8 cellular contexts compared by ENCODE assay signal in the genomic region with DNA sequence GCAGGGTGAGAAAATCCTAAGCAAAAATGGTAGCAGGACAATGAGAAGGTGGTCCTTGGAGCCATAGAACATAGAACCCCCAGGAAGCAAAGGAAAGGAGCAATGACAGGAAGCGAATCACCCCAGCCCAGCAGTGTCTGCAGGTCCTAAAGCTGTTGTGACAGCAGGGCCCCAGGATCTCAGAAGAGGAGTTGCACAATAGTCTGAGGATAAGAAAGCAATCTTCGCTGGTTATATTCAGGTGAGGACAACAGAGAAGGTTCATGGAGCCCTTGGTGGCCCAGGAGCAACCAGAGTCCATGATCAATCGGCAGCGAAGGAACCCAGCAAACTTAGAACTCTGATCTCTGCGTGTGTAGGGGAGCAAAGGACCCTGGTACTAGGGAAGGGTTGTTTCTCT.
"Had no signal": no experiment of that assay in that cellular context is flagged by ENCODE, and none has a peak within 500 bp of the region (broad histone marks: within the 10 kb centered on the region; RNA-seq: fewer than 3 reads in every experiment).

No MANE protein-coding gene starts in this region.

- H3K4me3 ChIP-seq: GM12878 had no signal

- DNase-seq: GDM1, GF-D8 had no signal

- ATAC-seq: GM12878 had no signal

- FAIRE-seq: G401.6, GM12878, GM12891, GM12892, GM18507, GM19239 had no signal
